Comparison of ENCODE assay signal across 1 cellular context in the genomic region with DNA sequence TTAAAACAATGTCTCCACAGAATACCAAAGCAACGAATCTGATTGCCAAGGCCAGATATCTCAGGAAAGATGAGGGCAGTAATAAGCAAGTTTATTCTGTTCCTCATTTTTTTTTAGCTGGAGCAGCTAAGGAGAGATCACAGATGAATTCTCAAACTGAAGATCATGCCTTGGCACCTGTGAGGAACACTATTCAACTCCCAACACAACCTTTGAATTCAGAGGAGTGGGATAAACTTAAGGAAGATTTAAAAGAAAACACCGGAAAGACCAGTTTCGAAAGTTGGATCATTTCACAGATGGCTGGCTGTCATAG.
TF ChIP-seq lines count a peak whose summit lies in the region.

No MANE protein-coding gene starts in this region.

TF ChIP-seq in K562, 482 proteins besides CTCF, POLR2A, EP300 and RAD21 (continued from another document):
- TF ChIP-seq MNT (conservative IDR thresholded peaks at IDR 0.05), result no peak
- no peak for TF ChIP-seq ZNF551 (CRISPR knock-in tag; IDR thresholded peaks at IDR 0.05)
- 0 out of 2 replicates have a peak, but pooled peaks have one; percentile 21 for TF ChIP-seq FOXM1 (IDR thresholded peaks at IDR 0.05; ENCODE audit: low read depth)
- no peak for TF ChIP-seq FOXM1 (CRISPR knock-in tag; IDR thresholded peaks at IDR 0.05; ENCODE audit: low read depth)
- TF ChIP-seq PURB (CRISPR knock-in tag; IDR thresholded peaks at IDR 0.05; ENCODE audit: low read depth), result no peak
- TF ChIP-seq SIN3A (IDR thresholded peaks at IDR 0.05; ENCODE audit: borderline replicate concordance in 2 of 2, control insufficient read depth in 1 of 2, low read depth in 2 of 2, low read length in 2 of 2), result no peak
- TF ChIP-seq SPI1 (IDR thresholded peaks at IDR 0.05; ENCODE audit: borderline replicate concordance, low read depth, low read length), result peak; percentile 41; the same call in 1 of the 2 replicates
- TF ChIP-seq, protein P1, sequence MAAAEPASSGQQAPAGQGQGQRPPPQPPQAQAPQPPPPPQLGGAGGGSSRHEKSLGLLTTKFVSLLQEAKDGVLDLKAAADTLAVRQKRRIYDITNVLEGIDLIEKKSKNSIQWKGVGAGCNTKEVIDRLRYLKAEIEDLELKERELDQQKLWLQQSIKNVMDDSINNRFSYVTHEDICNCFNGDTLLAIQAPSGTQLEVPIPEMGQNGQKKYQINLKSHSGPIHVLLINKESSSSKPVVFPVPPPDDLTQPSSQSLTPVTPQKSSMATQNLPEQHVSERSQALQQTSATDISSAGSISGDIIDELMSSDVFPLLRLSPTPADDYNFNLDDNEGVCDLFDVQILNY (CRISPR knock-in tag; IDR thresholded peaks at IDR 0.05), result no peak
- TF ChIP-seq CBX5 (IDR thresholded peaks at IDR 0.05; ENCODE audit: borderline replicate concordance, low read depth), result no peak
- TF ChIP-seq ETS2 (tag; IDR thresholded peaks at IDR 0.05; ENCODE audit: borderline replicate concordance, poor library complexity, severe bottlenecking), result no peak
- TF ChIP-seq KHSRP (IDR thresholded peaks at IDR 0.05), result no peak
- no peak for TF ChIP-seq ZNF124 (CRISPR knock-in tag; IDR thresholded peaks at IDR 0.05)
- TF ChIP-seq PRMT5 (CRISPR knock-in tag; IDR thresholded peaks at IDR 0.05), result no peak
